In the genomic region with DNA sequence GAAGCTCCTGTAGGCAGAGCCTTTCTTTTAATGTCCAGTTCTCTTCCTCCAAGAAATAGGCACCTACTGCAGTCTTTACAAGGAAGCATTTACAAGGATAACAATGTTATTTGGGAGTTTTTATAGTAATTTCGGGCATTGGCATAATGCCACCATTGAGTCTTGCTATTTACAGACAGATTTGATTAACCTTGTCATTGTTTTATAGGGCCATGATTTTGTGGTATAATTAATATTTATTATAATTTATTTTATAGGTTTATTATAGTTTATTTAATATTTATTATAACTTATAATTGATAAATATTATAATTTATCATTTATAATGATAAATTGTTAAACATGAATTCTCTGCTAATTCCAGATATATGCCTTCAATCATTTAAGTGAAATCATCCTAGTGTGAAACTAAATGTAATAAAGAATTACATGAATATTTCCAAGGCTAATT, we compare ENCODE assay signal across 8 cellular contexts. TPM values are rescaled to one million over a fixed set of nuclear protein-coding genes. Genes with fewer than 3 reads are reported as not detected.
DNase-seq lines count a peak whose midpoint lies in the region; ATAC-seq and TF ChIP-seq lines count a peak whose summit lies in the region.

No MANE protein-coding gene starts in this region.

- TF ChIP-seq CTCF in SK-N-SH (IDR thresholded peaks at IDR 0.05) (no peak), WI38 (IDR thresholded peaks at IDR 0.05; ENCODE audit: low read depth, low read length) (no peak), stomach (IDR thresholded peaks at IDR 0.05) (no peak), lower leg skin (IDR thresholded peaks at IDR 0.05) (no peak)

- H3K4me3 ChIP-seq in SK-N-SH (ENCODE audit: low read depth in 2 of 2, low read length in 1 of 2) (peak overlapping the region; percentile 54 to 84; a peak in 3 of 4 replicates), WI38 (ENCODE audit: low read depth, low read length) (peak overlapping the region; percentile 76), right cardiac atrium (ENCODE audit: low read length) (peak overlapping the region; percentile 35), stomach (peak overlapping the region; percentile 59 to 69 (median 62)), lower leg skin (ENCODE audit: low read depth, poor library complexity, severe bottlenecking) (no peak overlapping the region)

- peak overlapping the region; percentile 85 to 92 for H3K27ac ChIP-seq in SK-N-SH (ENCODE audit: low read depth in 2 of 2, low read length in 1 of 2)
- peak overlapping the region; percentile 1 for H3K27ac ChIP-seq in right cardiac atrium (ENCODE audit: low read length)
- H3K27ac ChIP-seq in stomach, result peak overlapping the region; percentile 80 to 93 (median 90)

- TF ChIP-seq EP300 in SK-N-SH (IDR thresholded peaks at IDR 0.05; ENCODE audit: borderline replicate concordance in 1 of 2, low read depth in 1 of 2, low read length in 1 of 2) (no peak), stomach (IDR thresholded peaks at IDR 0.05) (no peak)

- WGBS in SK-N-SH (ENCODE audit: low lambda C conversion rate), result 20% methylated on average over 1 of the region's 1 CpG
- 3% methylated on average over 1 of the region's 1 CpG for WGBS in right cardiac atrium
- 0 to 6% (median 3%) methylated on average over 1 of the region's 1 CpG for WGBS in stomach, 5 donors
- whole genome bisulfite sequencing in lower leg skin, 2 donors, result 3% methylated on average over 1 of the region's 1 CpG

- no peak for TF ChIP-seq POLR2A in stomach (IDR thresholded peaks at IDR 0.05)
- TF ChIP-seq POLR2A in lower leg skin (IDR thresholded peaks at IDR 0.05), result no peak

- H3K27me3 ChIP-seq in SK-N-SH (ENCODE audit: insufficient read depth) (no peaks in the 10 kb centered on the region), right cardiac atrium (ENCODE audit: control insufficient read depth, insufficient read depth) (no peaks in the 10 kb centered on the region), stomach (no peaks in the 10 kb centered on the region)

- intact Hi-C loops in right cardiac atrium (cut with DNase I) (no loop called here), stomach (cut with DNase I; ENCODE audit: low total_unique reads) (no loop called here), lower leg skin (cut with DNase I; ENCODE audit: low total_unique reads) (no loop called here)

- CTCF ChIA-PET in SK-N-SH (lab: Yijun Ruan, JAX), result interaction anchor here (0.5 to 1.3 kb wide), 3 partner anchors 104 to 1263 kb away, joined by 3 to 5 read pairs (median 3); no protein-coding TSS in a partner anchor

- H2AFZ ChIP-seq in SK-N-SH (ENCODE audit: low read depth), result peak overlapping the region; percentile 95

- peaks cover 4 to 7% of the 10 kb centered on the region in 2 experiments; a peak in 2 of 4 replicates for H3K4me1 ChIP-seq in SK-N-SH (ENCODE audit: control insufficient read depth in 1 of 2, insufficient read depth in 2 of 2, low read depth in 1 of 2, low read length in 1 of 2)
- peaks cover 2% of the 10 kb centered on the region for H3K4me1 ChIP-seq in right cardiac atrium (ENCODE audit: control insufficient read depth, insufficient read depth, low read length)
- peaks cover 0 to 26% (median 17%) of the 10 kb centered on the region in 4 donors for H3K4me1 ChIP-seq in stomach

- no peak for TF ChIP-seq RAD21 in SK-N-SH (IDR thresholded peaks at IDR 0.05; ENCODE audit: low read length)

- H3K36me3 ChIP-seq in SK-N-SH (replicated peaks in 1 of 2; ENCODE audit: control insufficient read depth in 1 of 2, insufficient read depth in 2 of 2, low read length in 1 of 2), result peaks cover 0 to 13% of the 10 kb centered on the region in 2 experiments
- no peaks in the 10 kb centered on the region for H3K36me3 ChIP-seq in stomach

- no peaks in the 10 kb centered on the region for H3K9me3 ChIP-seq in SK-N-SH
- H3K9me3 ChIP-seq in right cardiac atrium (ENCODE audit: control insufficient read depth, low read length), result no peaks in the 10 kb centered on the region
- no peaks in the 10 kb centered on the region for H3K9me3 ChIP-seq in stomach

- DNase-seq in SK-N-SH (no peak), right cardiac atrium (no peak), stomach (no peak), AML-193 (lab: John Stamatoyannopoulos, UW) (no peak), lower leg skin (ENCODE audit: low spot score in 2 of 2) (no peak)
- DNase-seq in stimulated activated CD4-positive, alpha-beta T cell treated with anti-CD3 and anti-CD28 coated beads, Interleukin-2, amount 100 ng/mL, for 24 hours, result no peak

- H3K4me2 ChIP-seq in SK-N-SH, result peak overlapping the region; percentile 59; the same call in 1 of the 2 replicates

- H4K20me1 ChIP-seq in SK-N-SH (ENCODE audit: insufficient read depth), result no peaks in the 10 kb centered on the region

- peaks cover 41% of the 10 kb centered on the region for H3K79me2 ChIP-seq in SK-N-SH (ENCODE audit: insufficient read depth)

- no peaks in the 10 kb centered on the region for H3K9me2 ChIP-seq in SK-N-SH

- no peak for ATAC-seq in SK-N-SH treated with all-trans-retinoic acid at 6 μM for 48 hours
- no peak for ATAC-seq in right cardiac atrium

- H3K9ac ChIP-seq in SK-N-SH, result peak overlapping the region; percentile 56

- H3F3A ChIP-seq in SK-N-SH (replicated peaks; ENCODE audit: insufficient read depth), result no peaks in the 10 kb centered on the region

- POLR2A ChIA-PET in SK-N-SH (lab: Yijun Ruan, JAX), result interaction anchor here (0.8 to 1.3 kb wide), 2 partner anchors 10 to 12 kb away, joined by 4 to 5 read pairs; no protein-coding TSS in a partner anchor

TF ChIP-seq in SK-N-SH, 30 proteins besides CTCF, POLR2A, EP300 and RAD21 (continues in another document):
- TF ChIP-seq FOXM1 (IDR thresholded peaks at IDR 0.05; ENCODE audit: low read depth) (no peak), NRF1 (IDR thresholded peaks at IDR 0.05; ENCODE audit: low read depth, low read length) (no peak), CHD2 (IDR thresholded peaks at IDR 0.05; ENCODE audit: low read length, partially characterized antibody) (no peak), YY1 (IDR thresholded peaks at IDR 0.05; ENCODE audit: low read depth) (no peak), NFIC (IDR thresholded peaks at IDR 0.05; ENCODE audit: borderline replicate concordance) (peak; percentile 39)
- TF ChIP-seq, protein P1, sequence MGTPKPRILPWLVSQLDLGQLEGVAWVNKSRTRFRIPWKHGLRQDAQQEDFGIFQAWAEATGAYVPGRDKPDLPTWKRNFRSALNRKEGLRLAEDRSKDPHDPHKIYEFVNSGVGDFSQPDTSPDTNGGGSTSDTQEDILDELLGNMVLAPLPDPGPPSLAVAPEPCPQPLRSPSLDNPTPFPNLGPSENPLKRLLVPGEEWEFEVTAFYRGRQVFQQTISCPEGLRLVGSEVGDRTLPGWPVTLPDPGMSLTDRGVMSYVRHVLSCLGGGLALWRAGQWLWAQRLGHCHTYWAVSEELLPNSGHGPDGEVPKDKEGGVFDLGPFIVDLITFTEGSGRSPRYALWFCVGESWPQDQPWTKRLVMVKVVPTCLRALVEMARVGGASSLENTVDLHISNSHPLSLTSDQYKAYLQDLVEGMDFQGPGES (IDR thresholded peaks at IDR 0.05; ENCODE audit: low read depth, low read length), result peak; percentile 15; the same call in 1 of the 2 replicates

TF ChIP-seq in SK-N-SH treated with all-trans-retinoic acid at 6 μM for 48 hours, 23 proteins besides CTCF, POLR2A, EP300 and RAD21:
- TF ChIP-seq ZNF565 (CRISPR knock-in tag; conservative IDR thresholded peaks at IDR 0.05; ENCODE audit: low read depth), result no peak
- TF ChIP-seq, protein P2, sequence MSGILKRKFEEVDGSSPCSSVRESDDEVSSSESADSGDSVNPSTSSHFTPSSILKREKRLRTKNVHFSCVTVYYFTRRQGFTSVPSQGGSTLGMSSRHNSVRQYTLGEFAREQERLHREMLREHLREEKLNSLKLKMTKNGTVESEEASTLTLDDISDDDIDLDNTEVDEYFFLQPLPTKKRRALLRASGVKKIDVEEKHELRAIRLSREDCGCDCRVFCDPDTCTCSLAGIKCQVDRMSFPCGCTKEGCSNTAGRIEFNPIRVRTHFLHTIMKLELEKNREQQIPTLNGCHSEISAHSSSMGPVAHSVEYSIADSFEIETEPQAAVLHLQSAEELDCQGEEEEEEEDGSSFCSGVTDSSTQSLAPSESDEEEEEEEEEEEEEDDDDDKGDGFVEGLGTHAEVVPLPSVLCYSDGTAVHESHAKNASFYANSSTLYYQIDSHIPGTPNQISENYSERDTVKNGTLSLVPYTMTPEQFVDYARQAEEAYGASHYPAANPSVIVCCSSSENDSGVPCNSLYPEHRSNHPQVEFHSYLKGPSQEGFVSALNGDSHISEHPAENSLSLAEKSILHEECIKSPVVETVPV (CRISPR knock-in tag; IDR thresholded peaks at IDR 0.05), result no peak
- TF ChIP-seq BACH2 (CRISPR knock-in tag; IDR thresholded peaks at IDR 0.05; ENCODE audit: borderline replicate concordance), result no peak
- no peak for TF ChIP-seq TOX (CRISPR knock-in tag; IDR thresholded peaks at IDR 0.05; ENCODE audit: borderline replicate concordance)
- TF ChIP-seq SNAI2 (CRISPR knock-in tag; IDR thresholded peaks at IDR 0.05), result no peak
- no peak for TF ChIP-seq ZFP30 (CRISPR knock-in tag; IDR thresholded peaks at IDR 0.05)

RNA-seq across cellular contexts. Expression of a gene that starts 0.6 kb away (rescaled TPM):
- 18.1 and 23.9 TPM in 2 replicates for polyA plus RNA-seq in SK-N-SH (2012; rRNA removed)
- 20.3 and 22.2 TPM in 2 replicates for polyA plus RNA-seq in SK-N-SH (2012; cell fraction: cytosol; rRNA removed)
- polyA plus RNA-seq in SK-N-SH (2012; cell fraction: nucleus; rRNA removed), result 17.6 and 42.4 TPM in 2 replicates
- 10 to 100 TPM; 12.4 to 23.4 (median 16.5) TPM for total RNA-seq in right cardiac atrium
- 8.9 TPM for polyA plus RNA-seq in right cardiac atrium
- 10 to 100 TPM in 4 of 5 donors, 1 to 10 TPM in 1; 4.3 to 47.5 (median 15.9) TPM for total RNA-seq in stomach
- 1 to 10 TPM; 5.1 to 7.3 (median 5.7) TPM for polyA plus RNA-seq in stomach
- 10 to 100 TPM; 13.9 to 17.8 (median 14.9) TPM for total RNA-seq in lower leg skin

Comparison
In these comparisons a context has a peak if more than half of its experiments do, and no peak if none do; other contexts are left out.
1. H3K27ac ChIP-seq: peak in every context shown above with its lines; median percentile 90 in stomach; 88 in SK-N-SH; 1 in right cardiac atrium.